9 cellular contexts compared by ENCODE assay signal in the genomic region with DNA sequence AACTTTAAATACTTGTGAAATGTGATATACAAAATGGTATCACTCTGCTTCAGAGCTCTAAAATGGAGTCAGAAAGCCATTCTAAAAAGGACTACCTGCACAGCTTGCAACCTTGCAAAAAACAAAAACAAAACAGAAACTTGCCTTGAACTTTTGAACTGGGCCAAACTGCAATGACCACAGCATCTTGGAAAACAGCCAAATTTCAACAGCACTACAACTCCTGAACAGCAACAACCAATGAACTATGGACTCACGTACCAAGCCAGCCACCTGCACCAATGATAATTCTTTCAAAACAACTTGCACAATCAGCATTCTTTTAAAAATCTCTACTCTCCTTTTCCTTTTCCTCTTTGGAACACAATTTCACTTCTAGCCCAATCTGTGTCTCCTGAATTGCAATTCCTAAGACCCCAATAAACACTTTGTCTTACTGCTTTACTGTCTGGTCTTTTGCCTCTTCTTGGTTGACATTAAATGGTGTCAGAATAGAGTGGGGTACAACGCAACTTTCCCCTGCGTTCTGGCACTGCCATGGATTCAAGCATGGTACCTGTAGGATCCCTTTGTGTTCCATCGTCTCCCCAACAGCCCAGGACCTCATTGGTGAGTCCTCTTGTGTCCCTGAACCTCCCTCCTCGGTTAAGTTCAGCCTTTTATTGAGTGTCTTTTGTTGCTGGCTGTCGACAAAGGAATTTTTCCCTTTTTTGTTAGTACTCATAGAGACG. TPM values are rescaled to one million over a fixed set of nuclear protein-coding genes. Genes with fewer than 3 reads are reported as not detected.
DNase-seq lines count a peak whose midpoint lies in the region; ATAC-seq and TF ChIP-seq lines count a peak whose summit lies in the region.
"Had no signal": no experiment of that assay in that cellular context is flagged by ENCODE, and none has a peak within 500 bp of the region (broad histone marks: within the 10 kb centered on the region; RNA-seq: fewer than 3 reads in every experiment).

No MANE protein-coding gene starts in this region.

- peaks cover 11% of the 10 kb centered on the region for H3K4me1 Mint-ChIP-seq in stimulated activated memory B cell treated with anti-CD40 and anti-IgM and Interleukin-4, amounts not matched to agents 10 μg/mL and 1 μg/mL and 100 μg/mL, for 72 hours

- H3K4me1 ChIP-seq in suprapubic skin = no peaks in the 10 kb centered on the region

- no peaks in the 10 kb centered on the region for H3K27me3 ChIP-seq in suprapubic skin

- peaks cover 6% of the 10 kb centered on the region for H3K9me3 Mint-ChIP-seq in stimulated activated memory B cell treated with anti-CD40 and anti-IgM and Interleukin-4, amounts not matched to agents 10 μg/mL and 1 μg/mL and 100 μg/mL, for 72 hours

- H3K4me3 ChIP-seq in suprapubic skin = no peak overlapping the region

- no peak overlapping the region for H3K27ac ChIP-seq in suprapubic skin

- no peaks in the 10 kb centered on the region for H3K36me3 ChIP-seq in suprapubic skin

- ATAC-seq in GM19438 (IDR thresholded peaks at IDR 0.05; ENCODE audit: low read depth, unreplicated experiment) = peak; percentile 99
- ATAC-seq in HG02970 (IDR thresholded peaks at IDR 0.05; ENCODE audit: low FRiP score, unreplicated experiment) = peak; percentile 88
- ATAC-seq in stimulated activated memory B cell treated with anti-CD40 and anti-IgM and Interleukin-4, amounts not matched to agents 10 μg/mL and 1 μg/mL and 100 μg/mL, for 72 hours = no peak

- TF ChIP-seq CTCF in suprapubic skin (IDR thresholded peaks at IDR 0.05) = no peak

- H3K36me3 Mint-ChIP-seq in stimulated activated memory B cell treated with anti-CD40 and anti-IgM and Interleukin-4, amounts not matched to agents 10 μg/mL and 1 μg/mL and 100 μg/mL, for 72 hours = no peaks in the 10 kb centered on the region

- DNase-seq in NCI-H226 = peak; percentile 18
- peak; percentile 94 for DNase-seq in renal cortical epithelial cell (ENCODE audit: low read depth)
- DNase-seq in suprapubic skin (ENCODE audit: low spot score in 2 of 2) = no peak
- DNase-seq in activated CD4-positive, alpha-beta T cell treated with anti-CD3 and anti-CD28 coated beads for 4 hours = no peak
- DNase-seq: NCI-H2081 treated with DMSO at 0.1 percent for 48 hours; stimulated activated CD4-positive, alpha-beta T cell treated with anti-CD3 and anti-CD28 coated beads, Interleukin-2, amount 100 ng/mL, for 48 hours had no signal

- H3K27me3 Mint-ChIP-seq in stimulated activated memory B cell treated with anti-CD40 and anti-IgM and Interleukin-4, amounts not matched to agents 10 μg/mL and 1 μg/mL and 100 μg/mL, for 72 hours = no peaks in the 10 kb centered on the region

- WGBS in suprapubic skin = 65% methylated on average over 7 of the region's 7 CpGs

- no peak for TF ChIP-seq EP300 in suprapubic skin (IDR thresholded peaks at IDR 0.05)

- no peak overlapping the region for H3K4me3 Mint-ChIP-seq in stimulated activated memory B cell treated with anti-CD40 and anti-IgM and Interleukin-4, amounts not matched to agents 10 μg/mL and 1 μg/mL and 100 μg/mL, for 72 hours

- TF ChIP-seq POLR2A in suprapubic skin (IDR thresholded peaks at IDR 0.05) = no peak

- H3K9me3 ChIP-seq in suprapubic skin = no peaks in the 10 kb centered on the region

- no peak overlapping the region for H3K27ac Mint-ChIP-seq in stimulated activated memory B cell treated with anti-CD40 and anti-IgM and Interleukin-4, amounts not matched to agents 10 μg/mL and 1 μg/mL and 100 μg/mL, for 72 hours

RNA-seq across cellular contexts. Expression of gene FMR1, which starts 35.7 kb away (rescaled TPM):
- total RNA-seq in renal cortical epithelial cell (27.6 and 77.9 TPM in 2 replicates), suprapubic skin (10 to 100 TPM; 20.7 to 73.5 (median 29.2) TPM)

Comparison
In these comparisons a context has a peak if more than half of its experiments do, and no peak if none do; other contexts are left out.
1. DNase-seq: peak in NCI-H226 (single experiment) and renal cortical epithelial cell (single experiment); none in suprapubic skin (0 of 2) and activated CD4-positive, alpha-beta T cell treated with anti-CD3 and anti-CD28 coated beads for 4 hours (0 of 2).